Comparison of ENCODE assay signal across 8 cellular contexts in the genomic region with DNA sequence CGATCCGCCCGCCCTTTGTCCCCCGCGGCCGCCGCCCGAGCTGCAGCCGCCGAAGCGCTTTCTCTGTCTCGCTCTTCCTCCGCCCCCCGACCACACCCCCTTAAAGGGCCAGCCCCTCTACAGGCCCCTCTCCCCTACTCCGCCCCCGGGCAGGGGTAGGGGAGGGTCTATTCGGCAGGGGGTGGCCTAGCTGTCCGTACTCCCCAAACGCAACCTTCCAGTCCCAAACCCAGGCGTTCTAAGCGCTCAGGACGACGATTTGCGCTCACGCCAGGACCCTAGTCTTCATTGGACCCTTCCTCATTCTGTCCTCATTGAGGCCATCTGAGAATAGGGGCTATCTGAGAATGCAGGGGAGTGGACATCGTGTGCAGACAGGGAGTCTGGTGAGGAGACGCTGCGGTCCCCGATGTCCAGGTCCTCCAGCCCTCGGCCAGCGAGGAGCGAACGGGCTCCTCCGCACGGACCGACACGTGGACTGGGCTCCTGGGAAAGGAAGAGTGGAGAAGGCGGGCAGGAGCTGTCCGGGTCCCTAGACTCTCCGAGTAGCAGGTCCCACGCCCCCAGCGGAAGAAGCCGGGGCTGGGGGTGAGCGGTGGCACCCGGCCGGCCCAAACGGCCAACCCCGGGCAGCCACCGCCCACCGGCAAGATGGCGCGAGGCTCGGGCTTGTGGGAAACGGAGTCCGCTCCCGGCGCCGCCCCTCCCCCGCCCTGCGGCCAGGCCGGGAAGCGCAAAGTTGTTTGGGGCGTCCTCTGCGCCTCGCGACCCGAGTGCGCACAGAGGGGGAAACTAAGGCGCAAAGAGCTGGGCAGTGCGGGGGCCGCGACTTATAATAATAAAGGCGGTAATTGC. TPM values are rescaled to one million over a fixed set of nuclear protein-coding genes. Genes with fewer than 3 reads are reported as not detected.
DNase-seq lines count a peak whose midpoint lies in the region; ATAC-seq and FAIRE-seq lines count a peak whose summit lies in the region.

A gene with protein sequence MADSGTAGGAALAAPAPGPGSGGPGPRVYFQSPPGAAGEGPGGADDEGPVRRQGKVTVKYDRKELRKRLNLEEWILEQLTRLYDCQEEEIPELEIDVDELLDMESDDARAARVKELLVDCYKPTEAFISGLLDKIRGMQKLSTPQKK (minus strand): TSS at position 70 of the 855 bp plus-strand sequence. CDS start 270 bp downstream, outside the sequence.

- H3K27me3 ChIP-seq in mucosa of rectum (ENCODE audit: control insufficient read depth in 2 of 2, insufficient read depth in 2 of 2, low read length in 2 of 2) = no peaks in the 10 kb centered on the region

- H3K4me1 Mint-ChIP-seq in activated T-cell treated with anti-CD3 and anti-CD28 coated beads, Interleukin-2, amount 50 U/mL, for 72 hours (ENCODE audit: low read depth) = peaks cover 50% of the 10 kb centered on the region

- no peaks in the 10 kb centered on the region for H3K27me3 Mint-ChIP-seq in activated T-cell treated with anti-CD3 and anti-CD28 coated beads, Interleukin-2, amount 50 U/mL, for 72 hours (ENCODE audit: low read depth)

- peak within 1 kb of the TSS; percentile 86 to 89 for H3K9ac ChIP-seq in mucosa of rectum (ENCODE audit: low read depth in 1 of 2, low read length in 2 of 2)

- no peaks in the 10 kb centered on the region for H3K9me3 ChIP-seq in mucosa of rectum (ENCODE audit: control insufficient read depth in 2 of 2, low read length in 2 of 2)

- H3K4me3 Mint-ChIP-seq in activated T-cell treated with anti-CD3 and anti-CD28 coated beads, Interleukin-2, amount 50 U/mL, for 72 hours = peak within 1 kb of the TSS; percentile 93

- peaks cover 38 to 44% of the 10 kb centered on the region in 2 donors for H3K4me1 ChIP-seq in mucosa of rectum (ENCODE audit: control insufficient read depth in 2 of 2, insufficient read depth in 2 of 2, low read length in 2 of 2)

- ATAC-seq in GM18909 (IDR thresholded peaks at IDR 0.05; ENCODE audit: poor library complexity, unreplicated experiment) (peak; percentile 34), esophagus mucosa (peak; percentile 55)
- peak; percentile 66 to 72 for ATAC-seq in activated T-cell treated with anti-CD3 and anti-CD28 coated beads, Interleukin-2, amount 50 U/mL, for 72 hours (replicated peaks in 1 of 2)

- peaks cover 7 to 8% of the 10 kb centered on the region in 2 donors for H3K36me3 ChIP-seq in mucosa of rectum (ENCODE audit: control insufficient read depth in 2 of 2, insufficient read depth in 2 of 2, low read length in 2 of 2)

- H3K9me3 Mint-ChIP-seq in activated T-cell treated with anti-CD3 and anti-CD28 coated beads, Interleukin-2, amount 50 U/mL, for 72 hours = no peaks in the 10 kb centered on the region

- H3K27ac Mint-ChIP-seq in activated T-cell treated with anti-CD3 and anti-CD28 coated beads, Interleukin-2, amount 50 U/mL, for 72 hours = peak within 1 kb of the TSS; percentile 65

- DNase-seq in A172 (ENCODE audit: low spot score) (peak; percentile 71), KG1 (lab: John Stamatoyannopoulos, UW) (peak; percentile 73), RCC 7860 (ENCODE audit: low spot score) (peak; percentile 56)
- DNase-seq in activated T-cell treated with anti-CD3 and anti-CD28 coated beads, Interleukin-2, amount 50 U/mL, for 72 hours = peak; percentile 87 to 91
- peak; percentile 63 to 79 for DNase-seq in stimulated activated CD8-positive, alpha-beta memory T cell treated with anti-CD3 and anti-CD28 coated beads, Interleukin-7, amount 100 ng/mL, for 4 hours (ENCODE audit: low read depth in 2 of 2)

- FAIRE-seq in RCC 7860 (lab: Jason Lieb, UNC) = no peak

- no peaks in the 10 kb centered on the region for H3K36me3 Mint-ChIP-seq in activated T-cell treated with anti-CD3 and anti-CD28 coated beads, Interleukin-2, amount 50 U/mL, for 72 hours (ENCODE audit: insufficient read depth in 2 of 2)

- peak within 1 kb of the TSS; percentile 93 to 95 for H3K27ac ChIP-seq in mucosa of rectum (ENCODE audit: low read depth in 2 of 2, low read length in 2 of 2)

- peak within 1 kb of the TSS; percentile 95 to 97 for H3K4me3 ChIP-seq in mucosa of rectum (ENCODE audit: low read length in 2 of 2)

RNA-seq across cellular contexts. Expression of the gene that starts here (rescaled TPM):
- 455 and 478 TPM in 2 replicates for total RNA-seq in A172 (2014; rRNA removed; shearing (Covaris generic))
- 100 to 1,000 TPM; 121 to 149 TPM for total RNA-seq in activated T-cell treated with anti-CD3 and anti-CD28 coated beads, Interleukin-2, amount 50 U/mL, for 72 hours
- 265 TPM for total RNA-seq in esophagus mucosa

Comparison
In these comparisons a context has a peak if more than half of its experiments do, and no peak if none do; other contexts are left out.
1. Peak in every context shown above with its lines: DNase-seq, ATAC-seq, H3K4me3 ChIP-seq and H3K27ac ChIP-seq.